In the genomic region with DNA sequence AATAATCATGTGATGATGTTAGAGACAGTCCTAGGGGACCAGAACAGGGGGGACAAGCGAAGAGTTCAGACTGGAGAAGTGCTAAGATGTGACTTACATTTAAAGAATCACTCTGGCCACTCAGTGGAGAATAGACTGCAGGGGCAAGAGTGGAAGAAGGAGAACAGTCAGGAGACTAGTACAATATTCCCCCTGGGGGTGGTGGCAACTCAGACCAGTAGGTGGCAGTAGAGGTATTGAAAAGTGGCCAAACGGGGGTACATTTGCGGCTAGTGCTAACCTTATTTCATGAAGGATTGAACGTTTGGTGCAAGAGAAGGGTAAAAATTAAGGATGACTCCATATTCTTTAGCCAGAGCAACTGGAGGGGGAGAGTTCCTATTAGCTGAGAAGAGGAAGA, we compare ENCODE assay signal across 9 cellular contexts. TPM values are rescaled to one million over a fixed set of nuclear protein-coding genes. Genes with fewer than 3 reads are reported as not detected.
DNase-seq lines count a peak whose midpoint lies in the region; ATAC-seq and TF ChIP-seq lines count a peak whose summit lies in the region.
"Had no signal": no experiment of that assay in that cellular context is flagged by ENCODE, and none has a peak within 500 bp of the region (broad histone marks: within the 10 kb centered on the region; RNA-seq: fewer than 3 reads in every experiment).

No MANE protein-coding gene starts in this region.

- H3K4me3 ChIP-seq in MM.1S (ENCODE audit: low read length) (no peak overlapping the region), adrenal gland (no peak overlapping the region)
- H3K4me3 ChIP-seq: BLaER1 had no signal

- H3K36me3 ChIP-seq in MM.1S (replicated peaks; ENCODE audit: insufficient read depth, low read length) = no peaks in the 10 kb centered on the region
- no peaks in the 10 kb centered on the region for H3K36me3 ChIP-seq in adrenal gland (replicated peaks in 1 of 2)
- H3K36me3 ChIP-seq: BLaER1 had no signal

- H3K27ac ChIP-seq in MM.1S (ENCODE audit: low read length) = no peak overlapping the region
- no peak overlapping the region for H3K27ac ChIP-seq in adrenal gland
- H3K27ac ChIP-seq: BLaER1 had no signal

- no peaks in the 10 kb centered on the region for H3K27me3 ChIP-seq in MM.1S (replicated peaks; ENCODE audit: insufficient read depth, low read length)
- H3K27me3 ChIP-seq in adrenal gland = peaks cover 20% of the 10 kb centered on the region

- 6 to 21% (median 12%) methylated on average over 3 to 4 of the region's 4 CpGs for WGBS in adrenal gland, 4 donors

- no peaks in the 10 kb centered on the region for H3F3A ChIP-seq in MM.1S (ENCODE audit: insufficient read depth, low read length)

- no peak for ATAC-seq in HG03439 (IDR thresholded peaks at IDR 0.05; ENCODE audit: unreplicated experiment)

- no peaks in the 10 kb centered on the region for H3K79me2 ChIP-seq in MM.1S (ENCODE audit: low read length)

- intact Hi-C loops in adrenal gland (cut with DNase I) = loop anchor here in 1 of 2 donors (10.0 kb wide), 1 partner anchor 67 kb away; no protein-coding TSS in a partner anchor

- H3K4me2 ChIP-seq in MM.1S (ENCODE audit: low read depth, low read length) = no peak overlapping the region
- H3K4me2 ChIP-seq: BLaER1 had no signal

- no peaks in the 10 kb centered on the region for H3K9me2 ChIP-seq in MM.1S (replicated peaks; ENCODE audit: insufficient read depth, low read length)

- TF ChIP-seq POLR2A in adrenal gland (IDR thresholded peaks at IDR 0.05) = no peak

- H3K4me1 ChIP-seq in MM.1S (ENCODE audit: low read length) (no peaks in the 10 kb centered on the region), adrenal gland (replicated peaks in 1 of 2) (no peaks in the 10 kb centered on the region)
- H3K4me1 ChIP-seq: BLaER1 had no signal

- no peak overlapping the region for H2AFZ ChIP-seq in MM.1S (ENCODE audit: low read length)

- peak; percentile 63 for TF ChIP-seq CTCF in MM.1S (IDR thresholded peaks at IDR 0.05; ENCODE audit: low read length)
- peak; percentile 25 to 59 (median 50) for TF ChIP-seq CTCF in adrenal gland (IDR thresholded peaks at IDR 0.05)

- no peaks in the 10 kb centered on the region for H3K9me3 ChIP-seq in MM.1S (replicated peaks; ENCODE audit: insufficient read depth, low read length)
- no peaks in the 10 kb centered on the region for H3K9me3 ChIP-seq in adrenal gland (replicated peaks in 1 of 3)
- H3K9me3 ChIP-seq: BLaER1 had no signal

- H3K9ac ChIP-seq in MM.1S (ENCODE audit: low read length) = no peak overlapping the region
- H3K9ac ChIP-seq: BLaER1 had no signal

- peak; percentile 3 for DNase-seq in DMS79 treated with DMSO at 0.1 percent for 48 hours (lab: John Stamatoyannopoulos, UW)
- no peak for DNase-seq in DMS79 (lab: John Stamatoyannopoulos, UW)
- DNase-seq in MM.1S = peak; percentile 38
- peak; percentile 8 for DNase-seq in SKM-1 treated with dmso at 0.1 percent for 144 hours (lab: John Stamatoyannopoulos, UW; ENCODE audit: unreplicated experiment)
- peak; percentile 33 to 71 (median 50) for DNase-seq in adrenal gland
- DNase-seq in hippocampal formation (lab: John Stamatoyannopoulos, UW) = peak; percentile 4 to 30
- peak; percentile 26 for DNase-seq in stimulated activated CD4-positive, alpha-beta T cell treated with anti-CD3 and anti-CD28 coated beads, Interleukin-1b, Interleukin-23, amount 100 ng/mL, for 48 hours

- no peaks in the 10 kb centered on the region for H4K20me1 ChIP-seq in MM.1S (ENCODE audit: insufficient read depth, low read length)

RNA-seq across cellular contexts. Expression of a gene that starts 2.7 kb away (rescaled TPM):
- total RNA-seq in adrenal gland = 1 to 10 TPM in 4 of 8 donors, under 1 TPM in 3, not detected in 1; 0.14 to 1.8 (median 1.2) TPM
- polyA plus RNA-seq in adrenal gland = under 1 TPM; 0.29 to 0.91 (median 0.64) TPM

RNA-seq across cellular contexts. Expression of a gene that starts 4.7 kb away (rescaled TPM):
- total RNA-seq in adrenal gland = 10 to 100 TPM; 14.0 to 44.7 (median 20.3) TPM
- polyA plus RNA-seq in adrenal gland = 10 to 100 TPM; 11.9 to 27.1 (median 18.1) TPM
